ENCODE assay signal across 1 cellular context in the genomic region with DNA sequence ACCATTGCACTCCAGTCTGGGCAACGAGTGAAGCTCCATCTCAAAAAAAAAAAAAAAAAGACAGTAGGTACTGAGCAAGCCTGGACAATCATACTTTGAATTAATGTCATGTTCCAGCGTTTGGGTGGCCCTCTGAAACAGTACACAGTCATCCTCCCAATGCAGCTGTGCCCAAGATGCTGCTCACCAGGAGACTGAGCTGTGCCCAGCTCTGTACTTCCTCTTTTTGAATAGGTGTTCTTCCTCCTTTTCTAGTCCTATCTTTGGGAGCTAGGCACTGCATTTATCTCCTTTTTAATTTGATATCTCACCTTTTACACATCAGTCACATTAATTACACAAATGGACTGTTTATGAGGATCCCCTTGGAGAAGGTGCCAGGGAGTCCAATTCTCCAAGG.
TF ChIP-seq lines count a peak whose summit lies in the region.

No MANE protein-coding gene starts in this region.

TF ChIP-seq in SK-N-SH, 30 proteins besides CTCF, POLR2A, EP300 and RAD21 (continued from another document):
- TF ChIP-seq, protein P1, sequence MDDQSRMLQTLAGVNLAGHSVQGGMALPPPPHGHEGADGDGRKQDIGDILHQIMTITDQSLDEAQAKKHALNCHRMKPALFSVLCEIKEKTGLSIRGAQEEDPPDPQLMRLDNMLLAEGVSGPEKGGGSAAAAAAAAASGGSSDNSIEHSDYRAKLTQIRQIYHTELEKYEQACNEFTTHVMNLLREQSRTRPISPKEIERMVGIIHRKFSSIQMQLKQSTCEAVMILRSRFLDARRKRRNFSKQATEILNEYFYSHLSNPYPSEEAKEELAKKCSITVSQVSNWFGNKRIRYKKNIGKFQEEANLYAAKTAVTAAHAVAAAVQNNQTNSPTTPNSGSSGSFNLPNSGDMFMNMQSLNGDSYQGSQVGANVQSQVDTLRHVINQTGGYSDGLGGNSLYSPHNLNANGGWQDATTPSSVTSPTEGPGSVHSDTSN (IDR thresholded peaks at IDR 0.05), result no peak
- TF ChIP-seq FOXM1 (IDR thresholded peaks at IDR 0.05; ENCODE audit: low read depth), result no peak
- TF ChIP-seq, protein P2, sequence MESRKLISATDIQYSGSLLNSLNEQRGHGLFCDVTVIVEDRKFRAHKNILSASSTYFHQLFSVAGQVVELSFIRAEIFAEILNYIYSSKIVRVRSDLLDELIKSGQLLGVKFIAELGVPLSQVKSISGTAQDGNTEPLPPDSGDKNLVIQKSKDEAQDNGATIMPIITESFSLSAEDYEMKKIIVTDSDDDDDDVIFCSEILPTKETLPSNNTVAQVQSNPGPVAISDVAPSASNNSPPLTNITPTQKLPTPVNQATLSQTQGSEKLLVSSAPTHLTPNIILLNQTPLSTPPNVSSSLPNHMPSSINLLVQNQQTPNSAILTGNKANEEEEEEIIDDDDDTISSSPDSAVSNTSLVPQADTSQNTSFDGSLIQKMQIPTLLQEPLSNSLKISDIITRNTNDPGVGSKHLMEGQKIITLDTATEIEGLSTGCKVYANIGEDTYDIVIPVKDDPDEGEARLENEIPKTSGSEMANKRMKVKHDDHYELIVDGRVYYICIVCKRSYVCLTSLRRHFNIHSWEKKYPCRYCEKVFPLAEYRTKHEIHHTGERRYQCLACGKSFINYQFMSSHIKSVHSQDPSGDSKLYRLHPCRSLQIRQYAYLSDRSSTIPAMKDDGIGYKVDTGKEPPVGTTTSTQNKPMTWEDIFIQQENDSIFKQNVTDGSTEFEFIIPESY (IDR thresholded peaks at IDR 0.05; ENCODE audit: borderline replicate concordance, low read depth), result no peak
